In the genomic region with DNA sequence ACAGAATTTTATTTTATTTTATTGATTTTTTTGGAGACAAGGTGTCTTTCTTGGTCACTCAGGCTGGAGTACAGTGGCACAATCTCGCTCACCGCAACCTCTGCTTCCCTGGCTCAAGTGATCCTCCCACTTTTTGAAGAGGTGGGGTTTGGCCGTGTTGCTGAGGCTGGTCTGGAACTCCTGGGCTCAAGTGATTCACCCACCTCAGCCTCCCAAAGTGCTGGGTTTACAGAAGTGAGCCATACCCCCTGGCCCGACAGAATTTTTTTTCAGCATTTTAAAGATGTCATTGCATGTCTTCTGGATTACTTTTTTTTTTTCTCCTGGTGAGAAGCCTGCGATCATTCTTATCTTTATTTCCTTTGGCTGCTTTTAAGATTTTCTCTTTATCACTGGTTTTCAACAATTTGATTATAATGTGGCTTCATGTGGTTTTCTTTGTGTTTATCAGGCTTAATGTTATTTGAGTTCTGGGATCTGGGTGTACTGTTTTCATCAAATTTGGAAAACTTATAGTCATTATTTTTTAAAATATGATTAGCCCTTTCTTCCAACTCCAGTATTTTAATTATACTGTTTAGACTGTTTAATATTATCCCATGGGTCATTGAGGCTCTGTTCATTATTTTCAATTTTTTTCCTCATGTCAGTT, we compare ENCODE assay signal across 1 cellular context.
TF ChIP-seq lines count a peak whose summit lies in the region.

No MANE protein-coding gene starts in this region.

TF ChIP-seq in SK-N-SH treated with all-trans-retinoic acid at 6 μM for 48 hours, 23 proteins besides CTCF, POLR2A, EP300 and RAD21 (continued from another document):
- TF ChIP-seq, protein P1, sequence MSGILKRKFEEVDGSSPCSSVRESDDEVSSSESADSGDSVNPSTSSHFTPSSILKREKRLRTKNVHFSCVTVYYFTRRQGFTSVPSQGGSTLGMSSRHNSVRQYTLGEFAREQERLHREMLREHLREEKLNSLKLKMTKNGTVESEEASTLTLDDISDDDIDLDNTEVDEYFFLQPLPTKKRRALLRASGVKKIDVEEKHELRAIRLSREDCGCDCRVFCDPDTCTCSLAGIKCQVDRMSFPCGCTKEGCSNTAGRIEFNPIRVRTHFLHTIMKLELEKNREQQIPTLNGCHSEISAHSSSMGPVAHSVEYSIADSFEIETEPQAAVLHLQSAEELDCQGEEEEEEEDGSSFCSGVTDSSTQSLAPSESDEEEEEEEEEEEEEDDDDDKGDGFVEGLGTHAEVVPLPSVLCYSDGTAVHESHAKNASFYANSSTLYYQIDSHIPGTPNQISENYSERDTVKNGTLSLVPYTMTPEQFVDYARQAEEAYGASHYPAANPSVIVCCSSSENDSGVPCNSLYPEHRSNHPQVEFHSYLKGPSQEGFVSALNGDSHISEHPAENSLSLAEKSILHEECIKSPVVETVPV (CRISPR knock-in tag; IDR thresholded peaks at IDR 0.05) = peak; percentile 66; the same call in 1 of the 2 replicates
- TF ChIP-seq PPARA (CRISPR knock-in tag; IDR thresholded peaks at IDR 0.05; ENCODE audit: borderline replicate concordance) (no peak), ZFP30 (CRISPR knock-in tag; IDR thresholded peaks at IDR 0.05) (no peak), ZNF8 (CRISPR knock-in tag; IDR thresholded peaks at IDR 0.05) (no peak), ZNF70 (CRISPR knock-in tag; IDR thresholded peaks at IDR 0.05) (no peak), ISL1 (CRISPR knock-in tag; IDR thresholded peaks at IDR 0.05) (peak; percentile 93), OSR1 (CRISPR knock-in tag; IDR thresholded peaks at IDR 0.05) (no peak)
- TF ChIP-seq, protein P2, sequence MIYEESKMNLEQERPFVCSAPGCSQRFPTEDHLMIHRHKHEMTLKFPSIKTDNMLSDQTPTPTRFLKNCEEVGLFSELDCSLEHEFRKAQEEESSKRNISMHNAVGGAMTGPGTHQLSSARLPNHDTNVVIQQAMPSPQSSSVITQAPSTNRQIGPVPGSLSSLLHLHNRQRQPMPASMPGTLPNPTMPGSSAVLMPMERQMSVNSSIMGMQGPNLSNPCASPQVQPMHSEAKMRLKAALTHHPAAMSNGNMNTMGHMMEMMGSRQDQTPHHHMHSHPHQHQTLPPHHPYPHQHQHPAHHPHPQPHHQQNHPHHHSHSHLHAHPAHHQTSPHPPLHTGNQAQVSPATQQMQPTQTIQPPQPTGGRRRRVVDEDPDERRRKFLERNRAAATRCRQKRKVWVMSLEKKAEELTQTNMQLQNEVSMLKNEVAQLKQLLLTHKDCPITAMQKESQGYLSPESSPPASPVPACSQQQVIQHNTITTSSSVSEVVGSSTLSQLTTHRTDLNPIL (CRISPR knock-in tag; IDR thresholded peaks at IDR 0.05; ENCODE audit: low read depth) = 0 out of 2 replicates have a peak, but pooled peaks have one; percentile 51
- TF ChIP-seq, protein P3, sequence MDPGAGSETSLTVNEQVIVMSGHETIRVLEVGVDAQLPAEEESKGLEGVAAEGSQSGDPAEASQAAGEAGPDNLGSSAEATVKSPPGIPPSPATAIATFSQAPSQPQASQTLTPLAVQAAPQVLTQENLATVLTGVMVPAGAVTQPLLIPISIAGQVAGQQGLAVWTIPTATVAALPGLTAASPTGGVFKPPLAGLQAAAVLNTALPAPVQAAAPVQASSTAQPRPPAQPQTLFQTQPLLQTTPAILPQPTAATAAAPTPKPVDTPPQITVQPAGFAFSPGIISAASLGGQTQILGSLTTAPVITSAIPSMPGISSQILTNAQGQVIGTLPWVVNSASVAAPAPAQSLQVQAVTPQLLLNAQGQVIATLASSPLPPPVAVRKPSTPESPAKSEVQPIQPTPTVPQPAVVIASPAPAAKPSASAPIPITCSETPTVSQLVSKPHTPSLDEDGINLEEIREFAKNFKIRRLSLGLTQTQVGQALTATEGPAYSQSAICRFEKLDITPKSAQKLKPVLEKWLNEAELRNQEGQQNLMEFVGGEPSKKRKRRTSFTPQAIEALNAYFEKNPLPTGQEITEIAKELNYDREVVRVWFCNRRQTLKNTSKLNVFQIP (CRISPR knock-in tag; IDR thresholded peaks at IDR 0.05; ENCODE audit: borderline replicate concordance, low read depth) = no peak; the same call in 1 of the 2 replicates
